Comparison of ENCODE assay signal across 21 cellular contexts in the genomic region with DNA sequence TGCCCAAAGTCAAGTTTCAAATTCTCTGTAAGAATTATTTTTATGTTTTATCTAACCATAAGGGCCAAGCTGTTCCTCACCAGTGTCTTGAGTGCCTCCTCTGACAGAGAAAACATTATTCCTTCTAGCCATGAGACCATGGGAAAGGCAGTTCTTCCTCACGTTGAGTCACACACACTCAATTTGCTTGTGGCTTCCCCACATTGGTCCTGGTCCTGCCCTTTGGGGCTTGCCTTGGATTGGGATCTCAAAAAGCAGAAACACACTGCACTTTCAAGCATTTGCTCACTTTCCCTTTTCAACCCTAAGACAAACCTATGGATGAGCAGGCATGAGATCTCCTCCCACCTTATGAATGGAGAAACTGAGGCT.
"Had no signal": no experiment of that assay in that cellular context is flagged by ENCODE, and none has a peak within 500 bp of the region (broad histone marks: within the 10 kb centered on the region; RNA-seq: fewer than 3 reads in every experiment).

No MANE protein-coding gene starts in this region.

- H3K36me3 Mint-ChIP-seq: activated naive CD4-positive, alpha-beta T cell treated with anti-CD3 and anti-CD28 coated beads, Interleukin-2, amount 10 ng/mL, durations not matched to agents 7 days and 5 days; activated naive CD8-positive, alpha-beta T cell treated with anti-CD3 and anti-CD28 coated beads for 36 hours; T-cell had no signal

- H3K4me3 Mint-ChIP-seq: activated CD4-positive, alpha-beta memory T cell treated with anti-CD3 and anti-CD28 coated beads, Interleukin-2, amount 10 ng/mL, durations not matched to agents 7 days and 5 days; activated CD4-positive, alpha-beta T cell treated with anti-CD3 and anti-CD28 coated beads for 36 hours; activated naive CD4-positive, alpha-beta T cell treated with anti-CD3 and anti-CD28 coated beads, Interleukin-2, amount 10 ng/mL, durations not matched to agents 7 days and 5 days; activated naive CD8-positive, alpha-beta T cell treated with anti-CD3 and anti-CD28 coated beads for 36 hours; activated T-cell treated with anti-CD3 and anti-CD28 coated beads, Interleukin-2, amount 50 U/mL, for 72 hours; T-cell had no signal

- H3K27me3 Mint-ChIP-seq: activated CD4-positive, alpha-beta memory T cell treated with anti-CD3 and anti-CD28 coated beads, Interleukin-2, amount 10 ng/mL, durations not matched to agents 7 days and 5 days; activated CD4-positive, alpha-beta T cell treated with anti-CD3 and anti-CD28 coated beads for 36 hours; activated naive CD4-positive, alpha-beta T cell treated with anti-CD3 and anti-CD28 coated beads, Interleukin-2, amount 10 ng/mL, durations not matched to agents 7 days and 5 days; activated naive CD8-positive, alpha-beta T cell treated with anti-CD3 and anti-CD28 coated beads for 36 hours; T-cell had no signal

- DNase-seq: activated CD4-positive, alpha-beta memory T cell treated with anti-CD3 and anti-CD28 coated beads, Interleukin-2, amount 10 ng/mL, durations not matched to agents 7 days and 5 days; activated CD4-positive, alpha-beta T cell treated with anti-CD3 and anti-CD28 coated beads for 36 hours; activated CD4-positive, alpha-beta T cell treated with anti-CD3 and anti-CD28 coated beads, Interleukin-2, amount 50 U/mL, for 1 hour; activated CD8-positive, alpha-beta memory T cell treated with anti-CD3 and anti-CD28 coated beads, Interleukin-2, amount 50 U/mL, for 4 hours; activated gamma-delta T cell treated with Interleukin-2 at 50 U/mL for 16 hours; activated naive CD4-positive, alpha-beta T cell treated with anti-CD3 and anti-CD28 coated beads, Interleukin-2, amount 10 ng/mL, durations not matched to agents 7 days and 5 days; activated naive CD8-positive, alpha-beta T cell treated with anti-CD3 and anti-CD28 coated beads for 36 hours; activated T-cell treated with anti-CD3 and anti-CD28 coated beads, Interleukin-2, amount 50 U/mL, for 72 hours; brain microvascular endothelial cell; NCI-H1417; NCI-H1694; NCI-H2029; NCI-H2107; NCI-H2171 treated with DMSO at 0.1 percent for 48 hours; NCI-H510A; NCI-H526 treated with DMSO at 0.1 percent for 48 hours; NCI-H82; SIG-M5; T-cell; WERI-Rb-1 had no signal

- H3K4me1 Mint-ChIP-seq: activated CD4-positive, alpha-beta memory T cell treated with anti-CD3 and anti-CD28 coated beads, Interleukin-2, amount 10 ng/mL, durations not matched to agents 7 days and 5 days; activated CD4-positive, alpha-beta T cell treated with anti-CD3 and anti-CD28 coated beads for 36 hours; activated naive CD4-positive, alpha-beta T cell treated with anti-CD3 and anti-CD28 coated beads, Interleukin-2, amount 10 ng/mL, durations not matched to agents 7 days and 5 days; activated naive CD8-positive, alpha-beta T cell treated with anti-CD3 and anti-CD28 coated beads for 36 hours; T-cell had no signal

- H3K27ac Mint-ChIP-seq: activated CD4-positive, alpha-beta memory T cell treated with anti-CD3 and anti-CD28 coated beads, Interleukin-2, amount 10 ng/mL, durations not matched to agents 7 days and 5 days; activated CD4-positive, alpha-beta T cell treated with anti-CD3 and anti-CD28 coated beads for 36 hours; activated naive CD4-positive, alpha-beta T cell treated with anti-CD3 and anti-CD28 coated beads, Interleukin-2, amount 10 ng/mL, durations not matched to agents 7 days and 5 days; activated naive CD8-positive, alpha-beta T cell treated with anti-CD3 and anti-CD28 coated beads for 36 hours; activated T-cell treated with anti-CD3 and anti-CD28 coated beads, Interleukin-2, amount 50 U/mL, for 72 hours; activated T-helper 2 cell treated with anti-CD3 and anti-CD28 coated beads, Interferon-gamma antibody, Interleukin-2, Interleukin-4, amounts not matched to agents 10 μg/mL and 5 μg/mL and 100 μg/mL, durations not matched to agents 14 hours and 24 hours and 36 hours; T-cell had no signal

- ATAC-seq: activated CD4-positive, alpha-beta T cell treated with anti-CD3 and anti-CD28 coated beads for 36 hours; activated T-cell treated with anti-CD3 and anti-CD28 coated beads, Interleukin-2, amount 50 U/mL, for 72 hours; T-cell had no signal
